8 cellular contexts compared by ENCODE assay signal in the genomic region with DNA sequence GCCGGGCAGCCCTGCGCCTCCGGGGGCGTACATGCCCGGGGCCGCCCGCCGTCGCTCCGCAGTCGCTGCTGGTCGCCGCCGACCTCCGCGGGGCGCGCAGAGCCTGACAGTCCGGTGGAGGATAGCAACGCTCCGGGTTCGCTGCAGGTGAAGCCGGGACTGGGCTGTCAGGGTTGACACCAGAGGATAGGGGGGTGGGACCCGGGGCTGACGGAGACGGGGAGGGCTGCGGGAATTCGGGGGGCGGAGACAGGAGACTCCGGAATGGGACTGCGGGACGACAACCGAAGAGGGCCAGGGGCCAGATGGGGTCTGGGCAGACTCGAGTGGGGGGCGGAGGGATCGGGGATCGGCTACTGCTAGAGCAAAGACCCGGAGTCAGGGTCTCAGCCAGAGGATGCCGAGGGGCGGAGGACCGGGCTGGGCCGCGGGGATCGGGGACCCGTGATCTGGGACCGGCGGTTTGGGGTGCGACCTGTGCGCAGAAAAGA. TPM values are rescaled to one million over a fixed set of nuclear protein-coding genes. Genes with fewer than 3 reads are reported as not detected.
DNase-seq lines count a peak whose midpoint lies in the region; ATAC-seq and TF ChIP-seq lines count a peak whose summit lies in the region.

No MANE protein-coding gene starts in this region.

- no peaks in the 10 kb centered on the region for H3K9me3 Mint-ChIP-seq in activated naive CD8-positive, alpha-beta T cell treated with anti-CD3 and anti-CD28 coated beads, Interleukin-2, amount 50 U/mL, for 24 hours

- DNase-seq in NCI-H2227 treated with DMSO at 0.1 percent for 48 hours (lab: John Stamatoyannopoulos, UW), result peak; percentile 15
- DNase-seq in activated naive CD8-positive, alpha-beta T cell treated with anti-CD3 and anti-CD28 coated beads, Interleukin-2, amount 50 U/mL, for 24 hours, result peak; percentile 50
- peak; percentile 59 for DNase-seq in left ventricle myocardium inferior
- DNase-seq in retinal pigment epithelial cell (ENCODE audit: low read depth), result no peak
- no peak for DNase-seq in mucosa of gallbladder (ENCODE audit: low spot score)
- no peak for DNase-seq in cerebellar nuclear complex (lab: John Stamatoyannopoulos, UW)

- peak overlapping the region; percentile 99 for H3K4me3 Mint-ChIP-seq in activated naive CD8-positive, alpha-beta T cell treated with anti-CD3 and anti-CD28 coated beads, Interleukin-2, amount 50 U/mL, for 24 hours

- CTCF ChIA-PET in HEK293 (lab: Yijun Ruan, JAX), result interaction anchor here (0.6 to 2.4 kb wide), 7 partner anchors 38 to 272 kb away, joined by 3 to 7 read pairs (median 4); a partner anchor contains a TSS

- H3K4me1 Mint-ChIP-seq in activated naive CD8-positive, alpha-beta T cell treated with anti-CD3 and anti-CD28 coated beads, Interleukin-2, amount 50 U/mL, for 24 hours, result peaks cover 52% of the 10 kb centered on the region

- H3K4me1 ChIP-seq in HEK293 (ENCODE audit: control insufficient read depth, insufficient read depth, low read length), result peaks cover 9% of the 10 kb centered on the region
- peaks cover 72% of the 10 kb centered on the region for H3K4me1 ChIP-seq in left ventricle myocardium inferior

- H3K27me3 Mint-ChIP-seq in activated naive CD8-positive, alpha-beta T cell treated with anti-CD3 and anti-CD28 coated beads, Interleukin-2, amount 50 U/mL, for 24 hours, result no peaks in the 10 kb centered on the region

- ATAC-seq in activated naive CD8-positive, alpha-beta T cell treated with anti-CD3 and anti-CD28 coated beads, Interleukin-2, amount 50 U/mL, for 24 hours, result peak; percentile 4

- intact Hi-C loops in left ventricle myocardium inferior (cut with micrococcal nuclease), result no loop called here

- H3K36me3 ChIP-seq in HEK293 (ENCODE audit: control insufficient read depth in 2 of 2, insufficient read depth in 1 of 2, low read length in 2 of 2) (peaks cover 11 to 55% of the 10 kb centered on the region in 2 experiments; a peak in 2 of 3 replicates), left ventricle myocardium inferior (peaks cover 56% of the 10 kb centered on the region)

- no peaks in the 10 kb centered on the region for H3K27me3 ChIP-seq in left ventricle myocardium inferior (ENCODE audit: low read depth)

- H3K27ac Mint-ChIP-seq in activated naive CD8-positive, alpha-beta T cell treated with anti-CD3 and anti-CD28 coated beads, Interleukin-2, amount 50 U/mL, for 24 hours, result peak overlapping the region; percentile 42

- POLR2A ChIA-PET in HEK293 (lab: Yijun Ruan, JAX), result interaction anchor here (0.6 to 2.1 kb wide), 11 partner anchors 8 to 265 kb away, joined by 3 to 30 read pairs (median 4); a partner anchor contains a TSS

- H3K27ac ChIP-seq in HEK293 (ENCODE audit: extremely low read depth, low read depth, low read length) (peak overlapping the region; percentile 67), left ventricle myocardium inferior (replicated peaks) (peak overlapping the region; percentile 96)

- peaks cover 31% of the 10 kb centered on the region for H3K36me3 Mint-ChIP-seq in activated naive CD8-positive, alpha-beta T cell treated with anti-CD3 and anti-CD28 coated beads, Interleukin-2, amount 50 U/mL, for 24 hours (ENCODE audit: low read depth)

- H3K9me3 ChIP-seq in HEK293 (ENCODE audit: control insufficient read depth, insufficient read depth, low read depth, low read length), result no peaks in the 10 kb centered on the region
- no peaks in the 10 kb centered on the region for H3K9me3 ChIP-seq in left ventricle myocardium inferior (replicated peaks)

- H3K4me3 ChIP-seq in GM08714 (ENCODE audit: low read length) (peak overlapping the region; percentile 82), HEK293 (ENCODE audit: low read depth, low read length) (peak overlapping the region; percentile 95), left ventricle myocardium inferior (peak overlapping the region; percentile 97), retinal pigment epithelial cell (ENCODE audit: low read length) (peak overlapping the region; percentile 90)

- TF ChIP-seq CTCF in HEK293 (tag by site-specific recombination; IDR thresholded peaks at IDR 0.05) (no peak), left ventricle myocardium inferior (IDR thresholded peaks at IDR 0.05; ENCODE audit: borderline replicate concordance) (no peak), retinal pigment epithelial cell (conservative IDR thresholded peaks at IDR 0.05; ENCODE audit: low read depth, low read length) (no peak)

TF ChIP-seq in HEK293, 187 proteins besides CTCF, POLR2A, EP300 and RAD21 (continues in another document):
- TF ChIP-seq HOXD13 (CRISPR knock-in tag; IDR thresholded peaks at IDR 0.05; ENCODE audit: borderline replicate concordance) (no peak), ZNF140 (tag by site-specific recombination; IDR thresholded peaks at IDR 0.05) (no peak), YY1 (tag by site-specific recombination; IDR thresholded peaks at IDR 0.05) (no peak), ZNF302 (tag by site-specific recombination; IDR thresholded peaks at IDR 0.05; ENCODE audit: low read depth) (no peak), ZNF239 (tag by site-specific recombination; IDR thresholded peaks at IDR 0.05) (no peak), ZNF501 (tag by site-specific recombination; IDR thresholded peaks at IDR 0.05) (no peak; the same call in 1 of the 2 replicates), MZF1 (tag by site-specific recombination; IDR thresholded peaks at IDR 0.05; ENCODE audit: borderline replicate concordance) (peak; percentile 58; the same call in 1 of the 2 replicates), ZNF707 (tag by site-specific recombination; IDR thresholded peaks at IDR 0.05) (no peak), WT1 (tag by site-specific recombination; IDR thresholded peaks at IDR 0.05) (0 out of 2 replicates have a peak, but pooled peaks have one; percentile 11), ZNF19 (tag by site-specific recombination; IDR thresholded peaks at IDR 0.05; ENCODE audit: low read depth) (no peak), KLF16 (tag by site-specific recombination; IDR thresholded peaks at IDR 0.05) (peak; percentile 75)
- TF ChIP-seq, protein P1, sequence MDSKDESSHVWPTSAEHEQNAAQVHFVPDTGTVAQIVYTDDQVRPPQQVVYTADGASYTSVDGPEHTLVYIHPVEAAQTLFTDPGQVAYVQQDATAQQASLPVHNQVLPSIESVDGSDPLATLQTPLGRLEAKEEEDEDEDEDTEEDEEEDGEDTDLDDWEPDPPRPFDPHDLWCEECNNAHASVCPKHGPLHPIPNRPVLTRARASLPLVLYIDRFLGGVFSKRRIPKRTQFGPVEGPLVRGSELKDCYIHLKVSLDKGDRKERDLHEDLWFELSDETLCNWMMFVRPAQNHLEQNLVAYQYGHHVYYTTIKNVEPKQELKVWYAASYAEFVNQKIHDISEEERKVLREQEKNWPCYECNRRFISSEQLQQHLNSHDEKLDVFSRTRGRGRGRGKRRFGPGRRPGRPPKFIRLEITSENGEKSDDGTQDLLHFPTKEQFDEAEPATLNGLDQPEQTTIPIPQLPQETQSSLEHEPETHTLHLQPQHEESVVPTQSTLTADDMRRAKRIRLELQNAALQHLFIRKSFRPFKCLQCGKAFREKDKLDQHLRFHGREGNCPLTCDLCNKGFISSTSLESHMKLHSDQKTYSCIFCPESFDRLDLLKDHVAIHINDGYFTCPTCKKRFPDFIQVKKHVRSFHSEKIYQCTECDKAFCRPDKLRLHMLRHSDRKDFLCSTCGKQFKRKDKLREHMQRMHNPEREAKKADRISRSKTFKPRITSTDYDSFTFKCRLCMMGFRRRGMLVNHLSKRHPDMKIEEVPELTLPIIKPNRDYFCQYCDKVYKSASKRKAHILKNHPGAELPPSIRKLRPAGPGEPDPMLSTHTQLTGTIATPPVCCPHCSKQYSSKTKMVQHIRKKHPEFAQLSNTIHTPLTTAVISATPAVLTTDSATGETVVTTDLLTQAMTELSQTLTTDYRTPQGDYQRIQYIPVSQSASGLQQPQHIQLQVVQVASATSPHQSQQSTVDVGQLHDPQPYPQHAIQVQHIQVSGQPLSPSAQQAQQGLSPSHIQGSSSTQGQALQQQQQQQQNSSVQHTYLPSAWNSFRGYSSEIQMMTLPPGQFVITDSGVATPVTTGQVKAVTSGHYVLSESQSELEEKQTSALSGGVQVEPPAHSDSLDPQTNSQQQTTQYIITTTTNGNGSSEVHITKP (tag by site-specific recombination; IDR thresholded peaks at IDR 0.05), result peak; percentile 38; the same call in 1 of the 2 replicates
- TF ChIP-seq, protein P2, sequence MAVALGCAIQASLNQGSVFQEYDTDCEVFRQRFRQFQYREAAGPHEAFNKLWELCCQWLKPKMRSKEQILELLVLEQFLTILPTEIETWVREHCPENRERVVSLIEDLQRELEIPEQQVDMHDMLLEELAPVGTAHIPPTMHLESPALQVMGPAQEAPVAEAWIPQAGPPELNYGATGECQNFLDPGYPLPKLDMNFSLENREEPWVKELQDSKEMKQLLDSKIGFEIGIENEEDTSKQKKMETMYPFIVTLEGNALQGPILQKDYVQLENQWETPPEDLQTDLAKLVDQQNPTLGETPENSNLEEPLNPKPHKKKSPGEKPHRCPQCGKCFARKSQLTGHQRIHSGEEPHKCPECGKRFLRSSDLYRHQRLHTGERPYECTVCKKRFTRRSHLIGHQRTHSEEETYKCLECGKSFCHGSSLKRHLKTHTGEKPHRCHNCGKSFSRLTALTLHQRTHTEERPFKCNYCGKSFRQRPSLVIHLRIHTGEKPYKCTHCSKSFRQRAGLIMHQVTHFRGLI (tag by site-specific recombination; IDR thresholded peaks at IDR 0.05), result 0 out of 2 replicates have a peak, but pooled peaks have one; percentile 16
- TF ChIP-seq, protein P3, sequence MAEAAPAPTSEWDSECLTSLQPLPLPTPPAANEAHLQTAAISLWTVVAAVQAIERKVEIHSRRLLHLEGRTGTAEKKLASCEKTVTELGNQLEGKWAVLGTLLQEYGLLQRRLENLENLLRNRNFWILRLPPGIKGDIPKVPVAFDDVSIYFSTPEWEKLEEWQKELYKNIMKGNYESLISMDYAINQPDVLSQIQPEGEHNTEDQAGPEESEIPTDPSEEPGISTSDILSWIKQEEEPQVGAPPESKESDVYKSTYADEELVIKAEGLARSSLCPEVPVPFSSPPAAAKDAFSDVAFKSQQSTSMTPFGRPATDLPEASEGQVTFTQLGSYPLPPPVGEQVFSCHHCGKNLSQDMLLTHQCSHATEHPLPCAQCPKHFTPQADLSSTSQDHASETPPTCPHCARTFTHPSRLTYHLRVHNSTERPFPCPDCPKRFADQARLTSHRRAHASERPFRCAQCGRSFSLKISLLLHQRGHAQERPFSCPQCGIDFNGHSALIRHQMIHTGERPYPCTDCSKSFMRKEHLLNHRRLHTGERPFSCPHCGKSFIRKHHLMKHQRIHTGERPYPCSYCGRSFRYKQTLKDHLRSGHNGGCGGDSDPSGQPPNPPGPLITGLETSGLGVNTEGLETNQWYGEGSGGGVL (tag by site-specific recombination; IDR thresholded peaks at IDR 0.05), result 0 out of 2 replicates have a peak, but pooled peaks have one; percentile 15

RNA-seq across cellular contexts. Expression of a gene that starts 0.4 kb away (rescaled TPM):
- 85.7 TPM for total RNA-seq in left ventricle myocardium inferior
- total RNA-seq in mucosa of gallbladder, result 80.3 TPM

RNA-seq across cellular contexts. Expression of a gene that starts 0.6 kb away (rescaled TPM):
- total RNA-seq in left ventricle myocardium inferior (68.6 TPM), mucosa of gallbladder (69.3 TPM)

RNA-seq across cellular contexts. Expression of a gene that starts 40.0 kb away (rescaled TPM):
- total RNA-seq in left ventricle myocardium inferior (54.8 TPM), mucosa of gallbladder (113 TPM)

RNA-seq across cellular contexts. Expression of a gene that starts 56.8 kb away (rescaled TPM):
- total RNA-seq in left ventricle myocardium inferior (174 TPM), mucosa of gallbladder (117 TPM)

RNA-seq across cellular contexts. Expression of a gene that starts 59.7 kb away (rescaled TPM):
- 0.47 TPM for total RNA-seq in left ventricle myocardium inferior
- 1.5 TPM for total RNA-seq in mucosa of gallbladder

Comparison
In these comparisons a context has a peak if more than half of its experiments do, and no peak if none do; other contexts are left out.
1. DNase-seq: peak in NCI-H2227 treated with DMSO at 0.1 percent for 48 hours (single experiment), activated naive CD8-positive, alpha-beta T cell treated with anti-CD3 and anti-CD28 coated beads, Interleukin-2, amount 50 U/mL, for 24 hours (single experiment) and left ventricle myocardium inferior (single experiment); none in retinal pigment epithelial cell (single experiment), mucosa of gallbladder (single experiment) and cerebellar nuclear complex (0 of 2).
2. Peak in every context shown above with its lines, with median percentiles within 50 percentile points of each other: H3K4me3 ChIP-seq.